29 cellular contexts compared by ENCODE assay signal in the genomic region with DNA sequence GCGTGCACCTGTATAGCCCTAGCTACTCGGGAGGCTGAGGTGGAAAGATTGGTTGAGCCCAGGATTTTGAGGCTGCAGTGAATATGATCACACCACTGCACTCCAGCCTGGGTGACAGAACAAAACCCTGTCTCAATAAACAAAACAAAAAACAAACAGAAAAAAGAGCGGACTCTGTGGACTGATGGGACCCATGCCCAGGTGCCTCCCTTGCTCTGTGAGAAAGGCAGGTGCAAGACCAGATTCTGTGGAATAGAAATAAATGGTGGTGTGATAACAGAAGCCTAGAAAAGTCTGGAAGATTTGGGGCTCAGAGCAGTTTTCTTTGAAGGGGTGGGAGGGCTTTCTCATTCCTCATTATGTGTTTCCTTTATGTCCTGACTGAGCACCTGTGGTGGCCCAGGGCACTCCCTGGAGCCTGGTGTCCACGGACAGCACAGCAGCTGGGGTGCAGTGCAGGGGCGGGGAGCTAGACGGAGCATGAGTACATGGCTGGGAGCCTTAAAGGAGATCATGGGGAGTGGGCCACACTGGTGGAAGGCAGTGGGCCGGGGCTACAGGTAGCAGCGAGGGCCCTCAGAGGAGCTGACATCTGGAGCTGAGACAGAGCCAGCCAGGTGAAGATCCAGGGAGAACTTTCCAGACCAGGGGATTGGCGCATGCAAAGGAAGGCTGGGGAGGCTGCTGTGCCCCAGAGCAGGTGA.
"Had no signal": no experiment of that assay in that cellular context is flagged by ENCODE, and none has a peak within 500 bp of the region (broad histone marks: within the 10 kb centered on the region; RNA-seq: fewer than 3 reads in every experiment).

No MANE protein-coding gene starts in this region.

- DNase-seq: activated CD4-positive, alpha-beta T cell treated with anti-CD3 and anti-CD28 coated beads for 4 hours; activated CD4-positive, alpha-beta T cell treated with anti-CD3 and anti-CD28 coated beads, Interleukin-2, amount 50 U/mL, for 4 hours; activated CD8-positive, alpha-beta memory T cell treated with anti-CD3 and anti-CD28 coated beads, Interleukin-2, amount 50 U/mL, for 4 hours; activated gamma-delta T cell; activated T-cell treated with anti-CD3 and anti-CD28 coated beads, Interleukin-2, amount 50 U/mL, for 1 hour; cortex of kidney; foreskin fibroblast; hippocampal formation; left colon; naive thymus-derived CD8-positive, alpha-beta T cell; retina; stimulated activated CD4-positive, alpha-beta T cell treated with anti-CD3 and anti-CD28 coated beads, Interleukin-12 subunit alpha, Interleukin-12 subunit beta, amount 100 ng/mL, for 4 hours; stimulated activated CD4-positive, alpha-beta T cell treated with anti-CD3 and anti-CD28 coated beads, Interleukin-4, amount 100 ng/mL, for 1 hour; stimulated activated naive CD8-positive, alpha-beta T cell treated with anti-CD3 and anti-CD28 coated beads, Interleukin-15, amount 100 ng/mL, for 72 hours; substantia nigra; T-helper 1 cell; thyroid gland; upper lobe of right lung had no signal

- FAIRE-seq: keratinocyte, TTC549 had no signal

- H3K27me3 Mint-ChIP-seq: activated naive CD4-positive, alpha-beta T cell treated with anti-CD3 and anti-CD28 coated beads, Interleukin-2, amount 50 U/mL, for 24 hours; memory B cell; naive thymus-derived CD8-positive, alpha-beta T cell; stimulated activated memory B cell treated with anti-CD40 and anti-IgM and Interleukin-4, amounts not matched to agents 10 μg/mL and 1 μg/mL and 100 μg/mL, for 72 hours; stimulated activated naive CD8-positive, alpha-beta T cell treated with anti-CD3 and anti-CD28 coated beads, Interleukin-15, amount 100 ng/mL, for 72 hours had no signal

- H3K4me3 ChIP-seq: cardiac muscle cell, prostate gland, skin epidermis, thyroid gland, upper lobe of right lung had no signal

- H3K27me3 ChIP-seq: cardiac muscle cell, thyroid gland, upper lobe of right lung had no signal

- H3K9me3 ChIP-seq: prostate gland, thyroid gland, upper lobe of right lung had no signal

- H3K9me3 Mint-ChIP-seq: activated naive CD4-positive, alpha-beta T cell treated with anti-CD3 and anti-CD28 coated beads, Interleukin-2, amount 50 U/mL, for 24 hours; activated T-helper 1 cell treated with anti-CD3 and anti-CD28 coated beads, Interleukin-12 subunit alpha, Interleukin-12 subunit beta, Interleukin-2, Interleukin-4 antibody, amounts not matched to agents 30 ng/mL and 10 ng/mL and 1 ng/mL, durations not matched to agents 14 hours and 24 hours and 36 hours; brain; memory B cell; naive thymus-derived CD8-positive, alpha-beta T cell; stimulated activated memory B cell treated with anti-CD40 and anti-IgM and Interleukin-4, amounts not matched to agents 10 μg/mL and 1 μg/mL and 100 μg/mL, for 72 hours; stimulated activated naive CD8-positive, alpha-beta T cell treated with anti-CD3 and anti-CD28 coated beads, Interleukin-15, amount 100 ng/mL, for 72 hours had no signal

- H3K27ac Mint-ChIP-seq: activated naive CD4-positive, alpha-beta T cell treated with anti-CD3 and anti-CD28 coated beads, Interleukin-2, amount 50 U/mL, for 24 hours; activated T-helper 1 cell treated with anti-CD3 and anti-CD28 coated beads, Interleukin-12 subunit alpha, Interleukin-12 subunit beta, Interleukin-2, Interleukin-4 antibody, amounts not matched to agents 30 ng/mL and 10 ng/mL and 1 ng/mL, durations not matched to agents 14 hours and 24 hours and 36 hours; brain; memory B cell; stimulated activated memory B cell treated with anti-CD40 and anti-IgM and Interleukin-4, amounts not matched to agents 10 μg/mL and 1 μg/mL and 100 μg/mL, for 72 hours; stimulated activated naive CD8-positive, alpha-beta T cell treated with anti-CD3 and anti-CD28 coated beads, Interleukin-15, amount 100 ng/mL, for 72 hours had no signal

- H3K4me1 Mint-ChIP-seq: stimulated activated memory B cell treated with anti-CD40 and anti-IgM and Interleukin-4, amounts not matched to agents 10 μg/mL and 1 μg/mL and 100 μg/mL, for 72 hours had no signal

- H3K4me1 ChIP-seq: prostate gland, thyroid gland, upper lobe of right lung had no signal

- H3K4me3 Mint-ChIP-seq: activated naive CD4-positive, alpha-beta T cell treated with anti-CD3 and anti-CD28 coated beads, Interleukin-2, amount 50 U/mL, for 24 hours; activated T-helper 1 cell treated with anti-CD3 and anti-CD28 coated beads, Interleukin-12 subunit alpha, Interleukin-12 subunit beta, Interleukin-2, Interleukin-4 antibody, amounts not matched to agents 30 ng/mL and 10 ng/mL and 1 ng/mL, durations not matched to agents 14 hours and 24 hours and 36 hours; brain; memory B cell; naive thymus-derived CD8-positive, alpha-beta T cell; stimulated activated memory B cell treated with anti-CD40 and anti-IgM and Interleukin-4, amounts not matched to agents 10 μg/mL and 1 μg/mL and 100 μg/mL, for 72 hours; stimulated activated naive CD8-positive, alpha-beta T cell treated with anti-CD3 and anti-CD28 coated beads, Interleukin-15, amount 100 ng/mL, for 72 hours had no signal

- H3K27ac ChIP-seq: cardiac muscle cell, prostate gland, skin epidermis, thyroid gland, upper lobe of right lung, VCaP had no signal
